ENCODE assay signal across 10 cellular contexts in the genomic region with DNA sequence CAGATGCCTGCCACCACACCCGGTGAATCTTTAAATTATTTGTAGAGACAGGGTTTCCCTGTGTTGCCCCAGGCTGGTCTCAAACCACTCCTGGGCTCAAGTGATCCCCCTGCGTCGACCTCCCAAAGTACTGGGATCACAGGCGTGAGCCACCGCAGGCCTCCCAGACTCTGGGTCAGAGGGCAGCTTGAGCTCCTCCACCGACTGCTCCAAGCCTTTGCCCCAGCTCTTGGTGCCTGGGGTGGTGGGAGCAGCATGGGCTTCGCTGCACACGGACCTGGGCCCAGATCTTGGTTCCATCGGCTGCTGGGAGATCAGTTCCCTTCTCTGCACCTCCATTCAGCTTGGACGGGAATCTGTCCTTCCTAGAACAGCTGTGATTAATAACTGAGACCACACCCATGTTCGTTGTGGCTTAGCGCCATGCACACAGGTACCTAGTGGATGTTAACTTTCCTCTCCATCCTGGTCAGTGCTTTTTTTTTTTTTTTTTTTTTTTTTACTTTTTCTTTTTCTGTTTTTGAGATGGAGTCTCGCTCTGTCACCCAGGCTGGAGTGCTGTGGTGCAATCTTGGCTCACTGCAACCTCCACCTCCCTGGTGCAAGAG.
DNase-seq lines count a peak whose midpoint lies in the region; ATAC-seq and TF ChIP-seq lines count a peak whose summit lies in the region.
"Had no signal": no experiment of that assay in that cellular context is flagged by ENCODE, and none has a peak within 500 bp of the region (broad histone marks: within the 10 kb centered on the region; RNA-seq: fewer than 3 reads in every experiment).

No MANE protein-coding gene starts in this region.

- POLR2A ChIA-PET in SK-N-SH (lab: Yijun Ruan, JAX): no interaction called here

- H3K4me2 ChIP-seq in SK-N-SH: peak overlapping the region; percentile 44

- H3K27ac ChIP-seq in SK-N-SH (ENCODE audit: low read depth in 2 of 2, low read length in 1 of 2): peak overlapping the region; percentile 1 to 75
- H3K27ac ChIP-seq in colonic mucosa: peak overlapping the region; percentile 79
- H3K27ac ChIP-seq in mesodermal cell (ENCODE audit: low read depth, low read length, severe bottlenecking): peak overlapping the region; percentile 92
- H3K27ac ChIP-seq in transverse colon: peak overlapping the region; percentile 84 to 90 (median 90)

- H3K36me3 ChIP-seq in SK-N-SH (replicated peaks in 1 of 2; ENCODE audit: control insufficient read depth in 1 of 2, insufficient read depth in 2 of 2, low read length in 1 of 2): no peaks in the 10 kb centered on the region
- H3K36me3 ChIP-seq in colonic mucosa: no peaks in the 10 kb centered on the region
- peaks cover 16% of the 10 kb centered on the region for H3K36me3 ChIP-seq in mesodermal cell (ENCODE audit: control insufficient read depth, insufficient read depth, low read length)
- no peaks in the 10 kb centered on the region for H3K36me3 ChIP-seq in transverse colon

- ATAC-seq in SK-N-SH treated with all-trans-retinoic acid at 6 μM for 48 hours: no peak

- TF ChIP-seq POLR2A in transverse colon (IDR thresholded peaks at IDR 0.05): no peak

- peaks cover 25% of the 10 kb centered on the region for H3F3A ChIP-seq in SK-N-SH (replicated peaks; ENCODE audit: insufficient read depth)

- DNase-seq in SK-N-SH: no peak
- peak; percentile 71 for DNase-seq in colonic mucosa
- DNase-seq in transverse colon: peak; percentile 67
- DNase-seq in SKM-1 (lab: John Stamatoyannopoulos, UW; ENCODE audit: unreplicated experiment): no peak
- DNase-seq in HUDEP-2 (lab: John Stamatoyannopoulos, UW; ENCODE audit: unreplicated experiment in 76 of 76): no peak
- DNase-seq in NCI-H526 treated with DMSO at 0.1 percent for 48 hours (lab: John Stamatoyannopoulos, UW): no peak
- DNase-seq: activated T-cell treated with anti-CD3 and anti-CD28 coated beads, Interleukin-2, amount 50 U/mL, for 1 hour; NCI-H1436 treated with DMSO at 0.1 percent for 48 hours had no signal

- no peak for TF ChIP-seq EP300 in SK-N-SH (IDR thresholded peaks at IDR 0.05; ENCODE audit: borderline replicate concordance in 1 of 2, low read depth in 1 of 2, low read length in 1 of 2)
- no peak for TF ChIP-seq EP300 in transverse colon (IDR thresholded peaks at IDR 0.05; ENCODE audit: low read depth)

- 76% methylated on average over 8 of the region's 13 CpGs for WGBS in SK-N-SH (ENCODE audit: low lambda C conversion rate)
- 85 to 91% methylated on average over 9 to 11 of the region's 13 CpGs for whole genome bisulfite sequencing in mesodermal cell (ENCODE audit: insufficient coverage in 2 of 2), 2 experiments
- WGBS in transverse colon (ENCODE audit: low coverage in 1 of 2), 2 donors: 62 to 93% methylated on average over 3 to 13 of the region's 13 CpGs

- no peak for TF ChIP-seq CTCF in SK-N-SH (IDR thresholded peaks at IDR 0.05)
- TF ChIP-seq CTCF in colonic mucosa (IDR thresholded peaks at IDR 0.05): no peak
- TF ChIP-seq CTCF in transverse colon (IDR thresholded peaks at IDR 0.05): no peak

- H3K4me1 ChIP-seq in SK-N-SH (ENCODE audit: control insufficient read depth in 1 of 2, insufficient read depth in 2 of 2, low read depth in 1 of 2, low read length in 1 of 2): peaks cover 26 to 68% of the 10 kb centered on the region in 2 experiments
- H3K4me1 ChIP-seq in colonic mucosa: peaks cover 6% of the 10 kb centered on the region
- peaks cover 29% of the 10 kb centered on the region for H3K4me1 ChIP-seq in mesodermal cell (ENCODE audit: control insufficient read depth, insufficient read depth, low read length, poor library complexity, severe bottlenecking)
- peaks cover 32 to 49% (median 39%) of the 10 kb centered on the region in 4 donors for H3K4me1 ChIP-seq in transverse colon

- H2AFZ ChIP-seq in SK-N-SH (ENCODE audit: low read depth): no peak overlapping the region

- peaks cover 71% of the 10 kb centered on the region for H3K79me2 ChIP-seq in SK-N-SH (ENCODE audit: insufficient read depth)

- H3K4me3 ChIP-seq in SK-N-SH (ENCODE audit: low read depth in 2 of 2, low read length in 1 of 2) (no peak overlapping the region), colonic mucosa (no peak overlapping the region), mesodermal cell (ENCODE audit: extremely low read depth, insufficient read depth, low read length, poor library complexity, severe bottlenecking) (no peak overlapping the region), transverse colon (no peak overlapping the region)

- TF ChIP-seq RAD21 in SK-N-SH (IDR thresholded peaks at IDR 0.05; ENCODE audit: low read length): no peak

- in situ Hi-C loops in transverse colon (cut with MboI; ENCODE audit: low pct_ligation_motif_present in 1 of 4, low pct_unique_long_range_greater_than_20kb in 1 of 4, low sequenced_read_pairs in 3 of 4): no loop called here

- CTCF ChIA-PET in SK-N-SH (lab: Yijun Ruan, JAX): interaction anchor here (1.2 to 2.9 kb wide), 5 partner anchors 17 to 340 kb away, joined by 4 to 8 read pairs (median 4); a partner anchor contains a TSS

- no peaks in the 10 kb centered on the region for H3K9me2 ChIP-seq in SK-N-SH

- intact Hi-C loops in colonic mucosa (cut with DNase I): no loop called here
- intact Hi-C loops in transverse colon (cut with DNase I; ENCODE audit: low total_unique reads): no loop called here

- H3K9ac ChIP-seq in SK-N-SH: peak overlapping the region; percentile 31; the same call in 1 of the 2 replicates
- H3K9ac ChIP-seq in colonic mucosa (ENCODE audit: low read depth in 2 of 2, low read length in 2 of 2): peak overlapping the region; percentile 30 to 67

- no peaks in the 10 kb centered on the region for H3K27me3 ChIP-seq in SK-N-SH (ENCODE audit: insufficient read depth)
- no peaks in the 10 kb centered on the region for H3K27me3 ChIP-seq in colonic mucosa
- no peaks in the 10 kb centered on the region for H3K27me3 ChIP-seq in transverse colon

- no peaks in the 10 kb centered on the region for H4K20me1 ChIP-seq in SK-N-SH (ENCODE audit: insufficient read depth)

- no peaks in the 10 kb centered on the region for H3K9me3 ChIP-seq in SK-N-SH
- no peaks in the 10 kb centered on the region for H3K9me3 ChIP-seq in colonic mucosa
- peaks cover 4% of the 10 kb centered on the region for H3K9me3 ChIP-seq in mesodermal cell (ENCODE audit: control insufficient read depth, low read length)
- H3K9me3 ChIP-seq in transverse colon: no peaks in the 10 kb centered on the region

TF ChIP-seq in SK-N-SH, 30 proteins besides CTCF, POLR2A, EP300 and RAD21 (continues in another document):
- TF ChIP-seq RCOR1 (IDR thresholded peaks at IDR 0.05; ENCODE audit: low read length) (no peak), CHD2 (IDR thresholded peaks at IDR 0.05; ENCODE audit: low read length, partially characterized antibody) (no peak), POLR2AphosphoS5 (IDR thresholded peaks at IDR 0.05; ENCODE audit: low read depth, low read length) (no peak), MEF2A (IDR thresholded peaks at IDR 0.05; ENCODE audit: borderline replicate concordance, low read depth) (no peak), TAF1 (IDR thresholded peaks at IDR 0.05; ENCODE audit: borderline replicate concordance, low read depth, low read length) (no peak), MXI1 (IDR thresholded peaks at IDR 0.05; ENCODE audit: low read depth, low read length) (no peak)
- TF ChIP-seq, protein P1, sequence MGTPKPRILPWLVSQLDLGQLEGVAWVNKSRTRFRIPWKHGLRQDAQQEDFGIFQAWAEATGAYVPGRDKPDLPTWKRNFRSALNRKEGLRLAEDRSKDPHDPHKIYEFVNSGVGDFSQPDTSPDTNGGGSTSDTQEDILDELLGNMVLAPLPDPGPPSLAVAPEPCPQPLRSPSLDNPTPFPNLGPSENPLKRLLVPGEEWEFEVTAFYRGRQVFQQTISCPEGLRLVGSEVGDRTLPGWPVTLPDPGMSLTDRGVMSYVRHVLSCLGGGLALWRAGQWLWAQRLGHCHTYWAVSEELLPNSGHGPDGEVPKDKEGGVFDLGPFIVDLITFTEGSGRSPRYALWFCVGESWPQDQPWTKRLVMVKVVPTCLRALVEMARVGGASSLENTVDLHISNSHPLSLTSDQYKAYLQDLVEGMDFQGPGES (IDR thresholded peaks at IDR 0.05; ENCODE audit: low read depth, low read length): no peak

TF ChIP-seq in SK-N-SH treated with all-trans-retinoic acid at 6 μM for 48 hours, 23 proteins besides CTCF, POLR2A, EP300 and RAD21:
- TF ChIP-seq, protein P2, sequence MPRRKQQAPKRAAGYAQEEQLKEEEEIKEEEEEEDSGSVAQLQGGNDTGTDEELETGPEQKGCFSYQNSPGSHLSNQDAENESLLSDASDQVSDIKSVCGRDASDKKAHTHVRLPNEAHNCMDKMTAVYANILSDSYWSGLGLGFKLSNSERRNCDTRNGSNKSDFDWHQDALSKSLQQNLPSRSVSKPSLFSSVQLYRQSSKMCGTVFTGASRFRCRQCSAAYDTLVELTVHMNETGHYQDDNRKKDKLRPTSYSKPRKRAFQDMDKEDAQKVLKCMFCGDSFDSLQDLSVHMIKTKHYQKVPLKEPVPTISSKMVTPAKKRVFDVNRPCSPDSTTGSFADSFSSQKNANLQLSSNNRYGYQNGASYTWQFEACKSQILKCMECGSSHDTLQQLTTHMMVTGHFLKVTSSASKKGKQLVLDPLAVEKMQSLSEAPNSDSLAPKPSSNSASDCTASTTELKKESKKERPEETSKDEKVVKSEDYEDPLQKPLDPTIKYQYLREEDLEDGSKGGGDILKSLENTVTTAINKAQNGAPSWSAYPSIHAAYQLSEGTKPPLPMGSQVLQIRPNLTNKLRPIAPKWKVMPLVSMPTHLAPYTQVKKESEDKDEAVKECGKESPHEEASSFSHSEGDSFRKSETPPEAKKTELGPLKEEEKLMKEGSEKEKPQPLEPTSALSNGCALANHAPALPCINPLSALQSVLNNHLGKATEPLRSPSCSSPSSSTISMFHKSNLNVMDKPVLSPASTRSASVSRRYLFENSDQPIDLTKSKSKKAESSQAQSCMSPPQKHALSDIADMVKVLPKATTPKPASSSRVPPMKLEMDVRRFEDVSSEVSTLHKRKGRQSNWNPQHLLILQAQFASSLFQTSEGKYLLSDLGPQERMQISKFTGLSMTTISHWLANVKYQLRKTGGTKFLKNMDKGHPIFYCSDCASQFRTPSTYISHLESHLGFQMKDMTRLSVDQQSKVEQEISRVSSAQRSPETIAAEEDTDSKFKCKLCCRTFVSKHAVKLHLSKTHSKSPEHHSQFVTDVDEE (CRISPR knock-in tag; IDR thresholded peaks at IDR 0.05): no peak
- TF ChIP-seq, protein P3, sequence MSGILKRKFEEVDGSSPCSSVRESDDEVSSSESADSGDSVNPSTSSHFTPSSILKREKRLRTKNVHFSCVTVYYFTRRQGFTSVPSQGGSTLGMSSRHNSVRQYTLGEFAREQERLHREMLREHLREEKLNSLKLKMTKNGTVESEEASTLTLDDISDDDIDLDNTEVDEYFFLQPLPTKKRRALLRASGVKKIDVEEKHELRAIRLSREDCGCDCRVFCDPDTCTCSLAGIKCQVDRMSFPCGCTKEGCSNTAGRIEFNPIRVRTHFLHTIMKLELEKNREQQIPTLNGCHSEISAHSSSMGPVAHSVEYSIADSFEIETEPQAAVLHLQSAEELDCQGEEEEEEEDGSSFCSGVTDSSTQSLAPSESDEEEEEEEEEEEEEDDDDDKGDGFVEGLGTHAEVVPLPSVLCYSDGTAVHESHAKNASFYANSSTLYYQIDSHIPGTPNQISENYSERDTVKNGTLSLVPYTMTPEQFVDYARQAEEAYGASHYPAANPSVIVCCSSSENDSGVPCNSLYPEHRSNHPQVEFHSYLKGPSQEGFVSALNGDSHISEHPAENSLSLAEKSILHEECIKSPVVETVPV (CRISPR knock-in tag; IDR thresholded peaks at IDR 0.05): no peak
- no peak for TF ChIP-seq ESRRG (CRISPR knock-in tag; IDR thresholded peaks at IDR 0.05)
TF ChIP-seq in SK-N-SH treated with all-trans-retinoic acid at 6 μM for 48 hours: peak in this region for 0.

Comparison
In these comparisons a context has a peak if more than half of its experiments do, and no peak if none do; other contexts are left out.
1. DNase-seq: peak in colonic mucosa (single experiment) and transverse colon (single experiment); none in SK-N-SH (single experiment), SKM-1 (single experiment), HUDEP-2 (0 of 76) and NCI-H526 treated with DMSO at 0.1 percent for 48 hours (single experiment).
2. H3K27ac ChIP-seq: peak in every context shown above with its lines; median percentile 92 in mesodermal cell; 90 in transverse colon; 79 in colonic mucosa; 38 in SK-N-SH.